Comparison of ENCODE assay signal across 11 cellular contexts in genomic region chr18:30860741-30861140, GRCh38.
"Had no signal": no experiment of that assay in that cellular context is flagged by ENCODE, and none has a peak within 500 bp of the region (broad histone marks: within the 10 kb centered on the region; RNA-seq: fewer than 3 reads in every experiment).

No MANE protein-coding gene starts in this region.

- H3K4me3 ChIP-seq: GM23248, GM23338, HAP-1 had no signal

- H3K4me2 ChIP-seq: GM23338 had no signal

- H2AFZ ChIP-seq: GM23248, GM23338 had no signal

- DNase-seq: GM23248, GOT3, H7, H9, HCEC 1CT, HFFc6 had no signal

- H3K36me3 ChIP-seq: HAP-1 had no signal

- H3K27ac ChIP-seq: GM23248 had no signal

- H3K9me3 ChIP-seq: HAP-1 had no signal

- ATAC-seq: GM23338, HCT116 had no signal

- H3K4me1 ChIP-seq: HAP-1 had no signal

- FAIRE-seq: H1, H54 had no signal

- H3K9ac ChIP-seq: GM23248 had no signal
